Comparison of ENCODE assay signal across 1 cellular context in genomic region chr3:120496278-120496975, GRCh38.
TF ChIP-seq lines count a peak whose summit lies in the region.

No MANE protein-coding gene starts in this region.

TF ChIP-seq in IMR-90, 13 proteins besides CTCF, POLR2A, EP300 and RAD21:
- peak; percentile 13; the same call in 1 of the 2 replicates for TF ChIP-seq NFE2L2 (IDR thresholded peaks at IDR 0.05; ENCODE audit: low read depth, low read length)
- no peak for TF ChIP-seq SMC3 (IDR thresholded peaks at IDR 0.05; ENCODE audit: low read depth, low read length)
- TF ChIP-seq MXI1 (IDR thresholded peaks at IDR 0.05; ENCODE audit: borderline replicate concordance, low read depth, low read length), result no peak
- no peak for TF ChIP-seq MAFK (IDR thresholded peaks at IDR 0.05; ENCODE audit: low read depth, low read length)
- TF ChIP-seq MAZ (IDR thresholded peaks at IDR 0.05; ENCODE audit: borderline replicate concordance, low read depth, low read length), result peak; percentile 41; the same call in 1 of the 2 replicates
- TF ChIP-seq FOS (IDR thresholded peaks at IDR 0.05; ENCODE audit: low read depth, low read length), result peak; percentile 69; the same call in 1 of the 2 replicates
TF ChIP-seq in IMR-90: peak in this region for 3.
